8 cellular contexts compared by ENCODE assay signal in the genomic region with DNA sequence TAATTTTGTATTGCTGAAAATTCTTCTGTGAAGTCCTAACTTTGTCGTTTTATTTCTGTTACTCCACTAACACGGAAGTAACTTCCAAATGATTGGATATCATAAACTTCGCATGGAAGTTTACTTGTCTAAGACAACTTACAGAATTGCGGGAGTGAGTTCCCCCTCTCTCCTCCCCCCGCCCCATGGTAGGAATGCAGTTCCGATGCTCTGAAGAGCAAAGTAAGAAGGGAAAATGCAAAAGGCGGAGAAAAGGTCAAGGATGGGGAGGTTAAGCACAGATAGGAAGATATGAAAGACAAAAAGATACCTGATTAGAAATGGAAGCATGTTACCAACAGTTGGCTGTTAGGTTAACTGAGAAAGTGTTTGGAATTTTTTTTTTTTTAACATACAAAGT. TPM values are rescaled to one million over a fixed set of nuclear protein-coding genes. Genes with fewer than 3 reads are reported as not detected.
A peak's percentile ranks its signal among the peaks of the same experiment; 100 is the strongest.
DNase-seq lines count a peak whose midpoint lies in the region; ATAC-seq and TF ChIP-seq lines count a peak whose summit lies in the region.

No MANE protein-coding gene starts in this region.

- POLR2A ChIA-PET in AG04449 (lab: Yijun Ruan, JAX) (no interaction called here), IMR-90 (lab: Charles Lee; ENCODE audit: unreplicated experiment) (no interaction called here)

- peaks cover 62% of the 10 kb centered on the region for H3K79me2 ChIP-seq in mammary epithelial cell (ENCODE audit: insufficient read depth, low read length)

- H2BK20ac ChIP-seq in IMR-90 (ENCODE audit: low read depth, low read length): no peak overlapping the region

- H2BK5ac ChIP-seq in IMR-90 (ENCODE audit: low read depth, low read length, poor library complexity, severe bottlenecking): peak overlapping the region; percentile 31

- H4K5ac ChIP-seq in IMR-90 (ENCODE audit: low read depth, low read length): no peak overlapping the region

- H3K9me1 ChIP-seq in IMR-90 (ENCODE audit: insufficient read depth, low read length): 0 out of 2 replicates have a peak, but pooled peaks cover 2% of the 10 kb centered on the region

- H3K56ac ChIP-seq in IMR-90 (ENCODE audit: extremely low read depth, insufficient read depth, low read length): no peak overlapping the region

- dilution Hi-C loops in IMR-90 (cut with HindIII; ENCODE audit: low sequenced_read_pairs, unreplicated experiment): no loop called here
- dilution Hi-C loops in mammary epithelial cell (cut with HindIII; ENCODE audit: low sequenced_read_pairs): no loop called here

- H3K23ac ChIP-seq in IMR-90 (ENCODE audit: low read depth, low read length): peak overlapping the region; percentile 58

- no peak overlapping the region for H4K91ac ChIP-seq in IMR-90 (ENCODE audit: insufficient read depth, low read depth, low read length)

- no peak for DNase-seq in AG04449 (ENCODE audit: low read depth, low spot score)
- no peak for DNase-seq in IMR-90
- DNase-seq in mammary epithelial cell: no peak
- DNase-seq in NCI-H510A treated with DMSO at 0.1 percent for 48 hours (lab: John Stamatoyannopoulos, UW): no peak
- no peak for DNase-seq in SIG-M5 treated with dmso at 0.1 percent for 504 hours (lab: John Stamatoyannopoulos, UW; ENCODE audit: unreplicated experiment)

- intact Hi-C loops in IMR-90 (cut with micrococcal nuclease) (loop anchor here (10.0 kb wide), 1 partner anchor 260 kb away; no protein-coding TSS in a partner anchor), mammary epithelial cell (cut with micrococcal nuclease) (loop anchor here (1.0 to 5.0 kb wide), 2 partner anchors 207 to 262 kb away; partner anchors contain the start of gene CCDC73)

- H3K9me3 ChIP-seq in IMR-90 (ENCODE audit: control insufficient read depth, insufficient read depth, low read length) (no peaks in the 10 kb centered on the region), mammary epithelial cell (replicated peaks; ENCODE audit: insufficient read depth, low read length) (peaks cover 3% of the 10 kb centered on the region), mesodermal cell (ENCODE audit: control insufficient read depth, low read length) (no peaks in the 10 kb centered on the region)

- no peak for TF ChIP-seq CTCF in AG04449 (IDR thresholded peaks at IDR 0.05; ENCODE audit: insufficient read depth, low read length, missing control alignments)
- no peak for TF ChIP-seq CTCF in IMR-90 (conservative IDR thresholded peaks at IDR 0.05; ENCODE audit: low read depth, low read length)
- TF ChIP-seq CTCF in mammary epithelial cell (conservative IDR thresholded peaks at IDR 0.05 in 1 of 2, IDR thresholded peaks at IDR 0.05 in 1 of 2; ENCODE audit: extremely low read depth in 1 of 2, insufficient read depth in 1 of 2, low read depth in 1 of 2, low read length in 2 of 2): no peak

- H3K9ac ChIP-seq in IMR-90 (ENCODE audit: low read depth, low read length) (peak overlapping the region; percentile 85), mammary epithelial cell (ENCODE audit: insufficient read depth, low read length) (peak overlapping the region; percentile 95)

- in situ Hi-C loops in IMR-90 (cut with MboI; ENCODE audit: low sequenced_read_pairs) (loop anchor here (25.0 kb wide), 2 partner anchors 477 to 498 kb away; partner anchors contain the start of gene RCN1), mammary epithelial cell (cut with MboI; ENCODE audit: low sequenced_read_pairs in 2 of 2) (no loop called here)

- no peak for TF ChIP-seq RAD21 in IMR-90 (IDR thresholded peaks at IDR 0.05; ENCODE audit: low read length)

- 20% methylated on average over 1 of the region's 7 CpGs; no CpG with 5 or more reads in 1 of the 2 experiments for WGBS in IMR-90 (ENCODE audit: extremely low coverage in 2 of 2, insufficient read length in 1 of 2), 2 experiments
- 5% methylated on average over 7 of the region's 7 CpGs for WGBS in mammary epithelial cell (ENCODE audit: low coverage, missing lambda C conversion rate)
- WGBS in mesodermal cell (ENCODE audit: insufficient coverage in 2 of 2), 2 experiments: 7 to 13% methylated on average over 1 to 2 of the region's 7 CpGs

- no peak overlapping the region for H2AFZ ChIP-seq in IMR-90 (replicated peaks; ENCODE audit: low read length, poor library complexity)
- H2AFZ ChIP-seq in mammary epithelial cell (ENCODE audit: low read depth, low read length): no peak overlapping the region

- H3K79me1 ChIP-seq in IMR-90 (ENCODE audit: low read depth in 1 of 2, low read length in 2 of 2): peaks cover 9 to 22% of the 10 kb centered on the region in 2 experiments; a peak in 3 of 4 replicates

- H3K4me2 ChIP-seq in IMR-90 (ENCODE audit: low read depth, low read length) (peak overlapping the region; percentile 97), mammary epithelial cell (ENCODE audit: insufficient read depth, low read depth, low read length) (peak overlapping the region; percentile 87)

- H3K36me3 ChIP-seq in IMR-90 (ENCODE audit: control insufficient read depth, insufficient read depth, low read length) (peaks cover 8% of the 10 kb centered on the region), mammary epithelial cell (ENCODE audit: insufficient read depth, low read length) (peaks cover 13% of the 10 kb centered on the region), mesodermal cell (ENCODE audit: control insufficient read depth, insufficient read depth, low read length) (peaks cover 37% of the 10 kb centered on the region)

- BruUV-seq in IMR-90 (replicated peaks; lab: Mats Ljungman, UMichigan) (no TSS peak), mammary epithelial cell (replicated peaks; lab: Mats Ljungman, UMichigan) (no TSS peak)

- H3K4me3 ChIP-seq in AG04449 (ENCODE audit: low read depth, low read length) (peak overlapping the region; percentile 85), IMR-90 (ENCODE audit: insufficient read depth, low read depth, low read length) (peak overlapping the region; percentile 75), mammary epithelial cell (replicated peaks in 1 of 3; ENCODE audit: insufficient read depth in 1 of 3, low read depth in 2 of 3, low read length in 3 of 3) (peak overlapping the region; percentile 92 to 99 (median 93)), mesodermal cell (ENCODE audit: extremely low read depth, insufficient read depth, low read length, poor library complexity, severe bottlenecking) (peak overlapping the region; percentile 93)

- CTCF ChIA-PET in AG04449 (lab: Yijun Ruan, JAX) (no interaction called here), IMR-90 (lab: Yijun Ruan, JAX) (no interaction called here), mammary epithelial cell (lab: Charles Lee; ENCODE audit: low non-redundant PET) (no interaction called here)

- H2BK15ac ChIP-seq in IMR-90 (ENCODE audit: low read depth, low read length): no peak overlapping the region

- H2AK9ac ChIP-seq in IMR-90 (replicated peaks; ENCODE audit: low read depth, low read length, poor library complexity): no peak overlapping the region

- H3K4me1 ChIP-seq in IMR-90 (ENCODE audit: control insufficient read depth, insufficient read depth, low read length): no peaks in the 10 kb centered on the region
- H3K4me1 ChIP-seq in mammary epithelial cell (ENCODE audit: insufficient read depth, low read length): peaks cover 18% of the 10 kb centered on the region
- peaks cover 8% of the 10 kb centered on the region for H3K4me1 ChIP-seq in mesodermal cell (ENCODE audit: control insufficient read depth, insufficient read depth, low read length, poor library complexity, severe bottlenecking)

- no peak overlapping the region for H3K4ac ChIP-seq in IMR-90 (ENCODE audit: low read depth, low read length)

- no peak overlapping the region for H4K8ac ChIP-seq in IMR-90 (ENCODE audit: low read depth in 2 of 2, low read length in 2 of 2)

- no peak overlapping the region; the same call in 1 of the 2 replicates for H3K14ac ChIP-seq in IMR-90 (replicated peaks; ENCODE audit: low read depth, low read length)

- ATAC-seq in IMR-90 (ENCODE audit: low read depth): no peak
- no peak for ATAC-seq in GM21528 (IDR thresholded peaks at IDR 0.05; ENCODE audit: low FRiP score, unreplicated experiment)
- ATAC-seq in HG03520 (IDR thresholded peaks at IDR 0.05; ENCODE audit: unreplicated experiment): no peak

- no peak overlapping the region for H2BK120ac ChIP-seq in IMR-90 (ENCODE audit: low read depth, low read length)

- H3K27me3 ChIP-seq in IMR-90 (ENCODE audit: control insufficient read depth, insufficient read depth, low read length) (no peaks in the 10 kb centered on the region), mammary epithelial cell (ENCODE audit: insufficient read depth, low read length) (no peaks in the 10 kb centered on the region)

- TF ChIP-seq POLR2A in IMR-90 (IDR thresholded peaks at IDR 0.05; ENCODE audit: low read depth, low read length): no peak

- no peak overlapping the region for H3K18ac ChIP-seq in IMR-90 (ENCODE audit: low read depth, low read length)

- H3K27ac ChIP-seq in IMR-90 (ENCODE audit: insufficient read depth, low read length): no peak overlapping the region; the same call in 1 of the 2 replicates
- peak overlapping the region; percentile 86 for H3K27ac ChIP-seq in mammary epithelial cell (ENCODE audit: insufficient read depth, low read depth, low read length)
- no peak overlapping the region for H3K27ac ChIP-seq in mesodermal cell (ENCODE audit: low read depth, low read length, severe bottlenecking)

- H2AK5ac ChIP-seq in IMR-90 (ENCODE audit: low read depth, low read length): no peak overlapping the region

- H4K20me1 ChIP-seq in IMR-90 (ENCODE audit: insufficient read depth, low read length) (peaks cover 35% of the 10 kb centered on the region), mammary epithelial cell (ENCODE audit: insufficient read depth, low read length) (peaks cover 8% of the 10 kb centered on the region)

TF ChIP-seq in IMR-90, 13 proteins besides CTCF, POLR2A, EP300 and RAD21 (continues in another document):
- no peak for TF ChIP-seq RFX5 (IDR thresholded peaks at IDR 0.05; ENCODE audit: low read depth, low read length)
- TF ChIP-seq MAFK (IDR thresholded peaks at IDR 0.05; ENCODE audit: low read depth, low read length): no peak
- no peak for TF ChIP-seq BHLHE40 (IDR thresholded peaks at IDR 0.05; ENCODE audit: low read depth, low read length)
- TF ChIP-seq CEBPB (IDR thresholded peaks at IDR 0.05; ENCODE audit: low read depth, low read length): no peak
- no peak for TF ChIP-seq MXI1 (IDR thresholded peaks at IDR 0.05; ENCODE audit: borderline replicate concordance, low read depth, low read length)

RNA-seq across cellular contexts. Expression of gene EIF3M, which starts 1.3 kb away (rescaled TPM):
- total RNA-seq in IMR-90 (2012; rRNA removed): 466 and 781 TPM in 2 replicates
- polyA plus RNA-seq in IMR-90 (2012; rRNA removed): 310 and 376 TPM in 2 replicates
- 83.2 and 309 TPM in 2 replicates for polyA plus RNA-seq in IMR-90 (2012; cell fraction: cytosol; rRNA removed)
- 22.2 and 200 TPM in 2 replicates for polyA plus RNA-seq in IMR-90 (2012; cell fraction: nucleus; rRNA removed; ENCODE audit: low replicate concordance)
- total RNA-seq in mammary epithelial cell: 100 to 1,000 TPM; 305 to 469 TPM
- polyA plus RNA-seq in mammary epithelial cell: 456 TPM
- 389 TPM for polyA minus RNA-seq in mammary epithelial cell
- 346 TPM for polyA plus RNA-seq in mesodermal cell (2013, experiment 1 of 2)
- 354 TPM for polyA plus RNA-seq in mesodermal cell (2013, experiment 2 of 2)
